In the genomic region with DNA sequence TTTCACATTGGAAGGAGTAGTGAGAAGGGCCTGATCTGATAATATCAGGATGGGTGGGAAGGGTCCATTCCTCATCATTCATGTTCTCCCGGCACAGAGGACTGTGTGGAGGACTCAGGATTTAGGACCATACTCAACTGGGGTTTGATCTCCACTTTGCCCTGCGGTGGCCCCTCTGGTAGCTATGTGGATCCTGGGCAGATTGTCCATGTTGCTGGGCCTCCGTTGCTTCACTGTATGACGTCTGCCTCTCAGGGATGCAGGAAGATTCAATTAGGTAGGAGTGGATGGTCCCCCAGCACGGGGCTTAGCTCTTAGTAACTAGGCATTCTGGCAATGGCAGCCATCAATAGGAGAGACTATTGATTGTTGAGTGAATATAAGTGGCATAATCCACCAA, we compare ENCODE assay signal across 8 cellular contexts. TPM values are rescaled to one million over a fixed set of nuclear protein-coding genes. Genes with fewer than 3 reads are reported as not detected.
A peak's percentile ranks its signal among the peaks of the same experiment; 100 is the strongest.
DNase-seq lines count a peak whose midpoint lies in the region; ATAC-seq and TF ChIP-seq lines count a peak whose summit lies in the region.

No MANE protein-coding gene starts in this region.

- no peaks in the 10 kb centered on the region for H3K9me3 ChIP-seq in Loucy (ENCODE audit: insufficient read depth, low read depth, low read length)

- H3K27me3 ChIP-seq in Loucy (ENCODE audit: insufficient read depth, low read length, poor library complexity, severe bottlenecking), result no peaks in the 10 kb centered on the region
- peaks cover 0 to 7% (median 0%) of the 10 kb centered on the region in 45 donors for H3K27me3 ChIP-seq in dorsolateral prefrontal cortex

- H3K27me3 Mint-ChIP-seq in CD14-positive monocyte (ENCODE audit: low read depth in 3 of 3) (peaks cover 0 to 2% (median 2%) of the 10 kb centered on the region in 3 donors), neural crest cell (ENCODE audit: low read depth) (peaks cover 6% of the 10 kb centered on the region)

- no peaks in the 10 kb centered on the region for H3F3A ChIP-seq in Loucy (ENCODE audit: low read depth)

- peaks cover 79% of the 10 kb centered on the region for H3K79me2 ChIP-seq in Loucy (ENCODE audit: insufficient read depth, low read length)

- peaks cover 13% of the 10 kb centered on the region; the same call in 1 of the 2 replicates for H3K36me3 ChIP-seq in Loucy (ENCODE audit: insufficient read depth, low read length)

- H3K27ac ChIP-seq in dorsolateral prefrontal cortex, result peak overlapping the region in 55 of 59 donors; percentile 34 to 98 (median 91)

- H3K4me3 ChIP-seq in Loucy (ENCODE audit: low read length, poor library complexity, severe bottlenecking), result peak overlapping the region; percentile 93
- H3K4me3 ChIP-seq in dorsolateral prefrontal cortex, result peak overlapping the region; percentile 47 to 90 (median 78)

- peak overlapping the region; percentile 83 for H3K4me2 ChIP-seq in Loucy (ENCODE audit: low read depth, low read length, poor library complexity, severe bottlenecking)

- H3K9me2 ChIP-seq in Loucy (replicated peaks; ENCODE audit: low read depth, low read length), result no peaks in the 10 kb centered on the region

- intact Hi-C loops in CD14-positive monocyte (cut with micrococcal nuclease), result loop anchor here in 1 of 2 donors (5.0 kb wide), 3 partner anchors 56 to 289 kb away; no protein-coding TSS in a partner anchor
- intact Hi-C loops in dorsolateral prefrontal cortex (cut with DNase I), result loop anchor here (5.0 to 10.0 kb wide), 4 partner anchors 76 to 304 kb away; no protein-coding TSS in a partner anchor

- H3K36me3 Mint-ChIP-seq in CD14-positive monocyte, result peaks cover 38 to 49% of the 10 kb centered on the region in 2 donors
- peaks cover 3% of the 10 kb centered on the region for H3K36me3 Mint-ChIP-seq in neural crest cell (ENCODE audit: low read depth)

- peak overlapping the region; percentile 89 for H3K9ac ChIP-seq in Loucy (ENCODE audit: low read depth, low read length, poor library complexity, severe bottlenecking)

- H3K9me3 Mint-ChIP-seq in CD14-positive monocyte (no peaks in the 10 kb centered on the region), neural crest cell (no peaks in the 10 kb centered on the region)

- no peak for DNase-seq in CD14-positive monocyte (ENCODE audit: low spot score)
- no peak for DNase-seq in dorsolateral prefrontal cortex
- no peak for DNase-seq in neural crest cell (ENCODE audit: low read depth, low spot score)
- DNase-seq in NCI-H510A (lab: John Stamatoyannopoulos, UW), result no peak

- H3K4me1 ChIP-seq in Loucy (ENCODE audit: insufficient read depth, low read length, poor library complexity, severe bottlenecking), result peaks cover 60% of the 10 kb centered on the region

- H2AFZ ChIP-seq in Loucy (ENCODE audit: low read length), result no peak overlapping the region

- ATAC-seq in GM18861 (IDR thresholded peaks at IDR 0.05; ENCODE audit: unreplicated experiment), result no peak
- ATAC-seq in HG03280 (IDR thresholded peaks at IDR 0.05; ENCODE audit: unreplicated experiment), result no peak
- no peak for ATAC-seq in GM18907 (IDR thresholded peaks at IDR 0.05; ENCODE audit: unreplicated experiment)

- H3K4me1 Mint-ChIP-seq in CD14-positive monocyte, result peaks cover 51% of the 10 kb centered on the region
- peaks cover 38% of the 10 kb centered on the region for H3K4me1 Mint-ChIP-seq in neural crest cell

- peaks cover 51% of the 10 kb centered on the region for H4K20me1 ChIP-seq in Loucy (ENCODE audit: insufficient read depth, low read length, poor library complexity, severe bottlenecking)

- peak overlapping the region; percentile 18 to 95 (median 94) for H3K27ac Mint-ChIP-seq in CD14-positive monocyte
- no peak overlapping the region for H3K27ac Mint-ChIP-seq in neural crest cell (ENCODE audit: unreplicated experiment)

- H3K4me3 Mint-ChIP-seq in CD14-positive monocyte, result peak overlapping the region; percentile 89 to 95
- H3K4me3 Mint-ChIP-seq in neural crest cell, result peak overlapping the region; percentile 93

- TF ChIP-seq CTCF in CD14-positive monocyte (IDR thresholded peaks at IDR 0.05) (no peak), Loucy (conservative IDR thresholded peaks at IDR 0.05; ENCODE audit: low read length) (no peak), dorsolateral prefrontal cortex (IDR thresholded peaks at IDR 0.05 in 54 of 56, conservative IDR thresholded peaks at IDR 0.05 in 2 of 56; ENCODE audit: low read depth in 1 of 56, partially characterized antibody in 56 of 56) (no peak), neural crest cell (conservative IDR thresholded peaks at IDR 0.05) (no peak)

RNA-seq across cellular contexts. Expression of a gene that starts 2.3 kb away (rescaled TPM):
- 10 to 100 TPM; 54.2 to 59.5 TPM for polyA plus RNA-seq in CD14-positive monocyte
- total RNA-seq in dorsolateral prefrontal cortex, result 100 to 1,000 TPM in 86 of 120 experiments, 10 to 100 TPM in 34; 47.9 to 194 (median 111) TPM
- total RNA-seq in neural crest cell, result 15.4 and 16.9 TPM in 2 replicates
